In the genomic region with DNA sequence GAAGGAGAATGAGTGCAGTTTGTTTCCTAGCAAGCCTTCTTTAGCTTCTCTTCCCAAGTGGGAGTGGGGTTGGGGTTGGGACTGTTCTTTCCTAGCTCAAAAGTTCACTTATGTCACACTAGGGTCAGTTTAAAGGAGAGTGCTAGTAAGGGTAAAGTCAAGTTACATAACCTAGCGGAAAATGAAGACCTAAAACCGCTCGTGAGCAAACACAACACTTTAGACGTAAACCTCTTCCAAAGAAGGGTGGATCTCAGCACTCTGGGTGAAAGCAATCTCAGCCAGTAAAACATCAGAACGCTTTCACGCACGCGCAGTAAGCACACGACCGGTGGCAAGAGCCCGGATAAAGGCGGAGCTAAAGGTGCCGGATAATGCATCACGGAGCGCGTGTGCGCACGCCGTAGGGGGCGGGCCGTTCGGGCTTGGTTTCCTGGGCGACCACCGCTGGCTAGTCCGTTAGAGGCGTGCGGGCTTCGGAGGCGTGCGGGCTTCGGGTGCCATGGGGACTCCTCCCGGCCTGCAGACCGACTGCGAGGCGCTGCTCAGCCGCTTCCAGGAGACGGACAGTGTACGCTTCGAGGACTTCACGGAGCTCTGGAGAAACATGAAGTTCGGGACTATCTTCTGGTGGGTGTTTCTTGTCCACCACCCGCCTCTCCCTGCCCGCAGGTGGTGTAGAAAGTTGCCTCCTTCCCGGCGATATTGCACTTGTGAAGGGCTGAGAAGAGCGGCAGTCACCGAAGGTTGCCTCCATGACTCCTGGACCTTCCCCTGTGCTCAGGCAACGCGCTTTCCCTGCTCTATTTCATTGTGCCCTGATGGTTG, we compare ENCODE assay signal across 8 cellular contexts. TPM values are rescaled to one million over a fixed set of nuclear protein-coding genes. Genes with fewer than 3 reads are reported as not detected.
DNase-seq lines count a peak whose midpoint lies in the region; ATAC-seq and TF ChIP-seq lines count a peak whose summit lies in the region.

A gene with protein sequence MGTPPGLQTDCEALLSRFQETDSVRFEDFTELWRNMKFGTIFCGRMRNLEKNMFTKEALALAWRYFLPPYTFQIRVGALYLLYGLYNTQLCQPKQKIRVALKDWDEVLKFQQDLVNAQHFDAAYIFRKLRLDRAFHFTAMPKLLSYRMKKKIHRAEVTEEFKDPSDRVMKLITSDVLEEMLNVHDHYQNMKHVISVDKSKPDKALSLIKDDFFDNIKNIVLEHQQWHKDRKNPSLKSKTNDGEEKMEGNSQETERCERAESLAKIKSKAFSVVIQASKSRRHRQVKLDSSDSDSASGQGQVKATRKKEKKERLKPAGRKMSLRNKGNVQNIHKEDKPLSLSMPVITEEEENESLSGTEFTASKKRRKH (plus strand): TSS at position 462 of the 828 bp plus-strand sequence. CDS start 41 bp downstream, at position 503.

- H3K27me3 Mint-ChIP-seq in WTC11 (ENCODE audit: low read depth) = no peaks in the 10 kb centered on the region

- no peaks in the 10 kb centered on the region for H3K9me3 Mint-ChIP-seq in WTC11

- TF ChIP-seq CTCF in WTC11 (IDR thresholded peaks at IDR 0.05) (no peak), cardiac fibroblast (IDR thresholded peaks at IDR 0.05; ENCODE audit: low read depth, low read length) (no peak)

- peak; percentile 99 for DNase-seq in AG08396 (ENCODE audit: low spot score)
- DNase-seq in NCI-H2227 treated with DMSO at 0.1 percent for 48 hours (lab: John Stamatoyannopoulos, UW) = peak; percentile 98
- peak; percentile 98 for DNase-seq in WTC11 (ENCODE audit: low spot score)
- DNase-seq in cardiac fibroblast (ENCODE audit: low read depth in 2 of 2) = peak; percentile 98 to 99
- peak; percentile 97 for DNase-seq in iPS-NIHi11 (ENCODE audit: low spot score)

- in situ Hi-C loops in GM18951 (cut with MboI; ENCODE audit: low sequenced_read_pairs, unreplicated experiment) = no loop called here

- H3K27ac Mint-ChIP-seq in WTC11 = peak within 1 kb of the TSS; percentile 100

- peak; percentile 75 for TF ChIP-seq POLR2A in GM18951 (IDR thresholded peaks at IDR 0.05; ENCODE audit: extremely low read depth, insufficient read depth, insufficient read length)

- POLR2A ChIA-PET in WTC11 (lab: Charles Lee) = interaction anchor here (0.5 to 1.7 kb wide), 12 partner anchors 9 to 350 kb away, joined by 3 to 15 read pairs (median 4); a partner anchor contains a TSS

- peak within 1 kb of the TSS in 20 of 21 experiments; percentile 65 to 95 (median 88) for H3K27ac ChIP-seq in skin epidermis

- H3K36me3 Mint-ChIP-seq in WTC11 = peaks cover 2% of the 10 kb centered on the region; the same call in 1 of the 2 replicates

- peak within 1 kb of the TSS; percentile 99 for H3K4me3 Mint-ChIP-seq in WTC11

- ATAC-seq in HG03175 (IDR thresholded peaks at IDR 0.05; ENCODE audit: unreplicated experiment) (peak; percentile 99), WTC11 (peak; percentile 97)

- H3K4me3 ChIP-seq in cardiac fibroblast (replicated peaks in 1 of 2; ENCODE audit: low read depth in 2 of 2, low read length in 2 of 2) (peak within 1 kb of the TSS; percentile 77 to 90), skin epidermis (peak within 1 kb of the TSS; percentile 60 to 89 (median 71))

- CTCF ChIA-PET in WTC11 (lab: Charles Lee) = interaction anchor here (0.5 to 2.0 kb wide), 10 partner anchors 9 to 292 kb away, joined by 3 to 13 read pairs (median 4); a partner anchor contains a TSS

- H3K4me1 Mint-ChIP-seq in WTC11 = peaks cover 44% of the 10 kb centered on the region

TF ChIP-seq in WTC11, 78 proteins besides CTCF, POLR2A, EP300 and RAD21 (continues in another document):
- no peak for TF ChIP-seq ZNF121 (CRISPR knock-in tag; IDR thresholded peaks at IDR 0.05)
- no peak for TF ChIP-seq ATF1 (CRISPR knock-in tag; IDR thresholded peaks at IDR 0.05)
- TF ChIP-seq, protein P1, sequence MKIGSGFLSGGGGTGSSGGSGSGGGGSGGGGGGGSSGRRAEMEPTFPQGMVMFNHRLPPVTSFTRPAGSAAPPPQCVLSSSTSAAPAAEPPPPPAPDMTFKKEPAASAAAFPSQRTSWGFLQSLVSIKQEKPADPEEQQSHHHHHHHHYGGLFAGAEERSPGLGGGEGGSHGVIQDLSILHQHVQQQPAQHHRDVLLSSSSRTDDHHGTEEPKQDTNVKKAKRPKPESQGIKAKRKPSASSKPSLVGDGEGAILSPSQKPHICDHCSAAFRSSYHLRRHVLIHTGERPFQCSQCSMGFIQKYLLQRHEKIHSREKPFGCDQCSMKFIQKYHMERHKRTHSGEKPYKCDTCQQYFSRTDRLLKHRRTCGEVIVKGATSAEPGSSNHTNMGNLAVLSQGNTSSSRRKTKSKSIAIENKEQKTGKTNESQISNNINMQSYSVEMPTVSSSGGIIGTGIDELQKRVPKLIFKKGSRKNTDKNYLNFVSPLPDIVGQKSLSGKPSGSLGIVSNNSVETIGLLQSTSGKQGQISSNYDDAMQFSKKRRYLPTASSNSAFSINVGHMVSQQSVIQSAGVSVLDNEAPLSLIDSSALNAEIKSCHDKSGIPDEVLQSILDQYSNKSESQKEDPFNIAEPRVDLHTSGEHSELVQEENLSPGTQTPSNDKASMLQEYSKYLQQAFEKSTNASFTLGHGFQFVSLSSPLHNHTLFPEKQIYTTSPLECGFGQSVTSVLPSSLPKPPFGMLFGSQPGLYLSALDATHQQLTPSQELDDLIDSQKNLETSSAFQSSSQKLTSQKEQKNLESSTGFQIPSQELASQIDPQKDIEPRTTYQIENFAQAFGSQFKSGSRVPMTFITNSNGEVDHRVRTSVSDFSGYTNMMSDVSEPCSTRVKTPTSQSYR (CRISPR knock-in tag; IDR thresholded peaks at IDR 0.05) = no peak
- TF ChIP-seq, protein P2, sequence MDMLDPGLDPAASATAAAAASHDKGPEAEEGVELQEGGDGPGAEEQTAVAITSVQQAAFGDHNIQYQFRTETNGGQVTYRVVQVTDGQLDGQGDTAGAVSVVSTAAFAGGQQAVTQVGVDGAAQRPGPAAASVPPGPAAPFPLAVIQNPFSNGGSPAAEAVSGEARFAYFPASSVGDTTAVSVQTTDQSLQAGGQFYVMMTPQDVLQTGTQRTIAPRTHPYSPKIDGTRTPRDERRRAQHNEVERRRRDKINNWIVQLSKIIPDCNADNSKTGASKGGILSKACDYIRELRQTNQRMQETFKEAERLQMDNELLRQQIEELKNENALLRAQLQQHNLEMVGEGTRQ (CRISPR knock-in tag; IDR thresholded peaks at IDR 0.05) = 0 out of 2 replicates have a peak, but pooled peaks have one; percentile 37
- TF ChIP-seq NR1H2 (CRISPR knock-in tag; IDR thresholded peaks at IDR 0.05) = no peak
- TF ChIP-seq, protein P3, sequence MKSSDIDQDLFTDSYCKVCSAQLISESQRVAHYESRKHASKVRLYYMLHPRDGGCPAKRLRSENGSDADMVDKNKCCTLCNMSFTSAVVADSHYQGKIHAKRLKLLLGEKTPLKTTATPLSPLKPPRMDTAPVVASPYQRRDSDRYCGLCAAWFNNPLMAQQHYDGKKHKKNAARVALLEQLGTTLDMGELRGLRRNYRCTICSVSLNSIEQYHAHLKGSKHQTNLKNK (CRISPR knock-in tag; IDR thresholded peaks at IDR 0.05) = no peak
- TF ChIP-seq, protein P4, sequence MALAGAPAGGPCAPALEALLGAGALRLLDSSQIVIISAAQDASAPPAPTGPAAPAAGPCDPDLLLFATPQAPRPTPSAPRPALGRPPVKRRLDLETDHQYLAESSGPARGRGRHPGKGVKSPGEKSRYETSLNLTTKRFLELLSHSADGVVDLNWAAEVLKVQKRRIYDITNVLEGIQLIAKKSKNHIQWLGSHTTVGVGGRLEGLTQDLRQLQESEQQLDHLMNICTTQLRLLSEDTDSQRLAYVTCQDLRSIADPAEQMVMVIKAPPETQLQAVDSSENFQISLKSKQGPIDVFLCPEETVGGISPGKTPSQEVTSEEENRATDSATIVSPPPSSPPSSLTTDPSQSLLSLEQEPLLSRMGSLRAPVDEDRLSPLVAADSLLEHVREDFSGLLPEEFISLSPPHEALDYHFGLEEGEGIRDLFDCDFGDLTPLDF (CRISPR knock-in tag; IDR thresholded peaks at IDR 0.05) = no peak
- TF ChIP-seq, protein P5, sequence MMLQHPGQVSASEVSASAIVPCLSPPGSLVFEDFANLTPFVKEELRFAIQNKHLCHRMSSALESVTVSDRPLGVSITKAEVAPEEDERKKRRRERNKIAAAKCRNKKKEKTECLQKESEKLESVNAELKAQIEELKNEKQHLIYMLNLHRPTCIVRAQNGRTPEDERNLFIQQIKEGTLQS (CRISPR knock-in tag; conservative IDR thresholded peaks at IDR 0.05) = no peak
- TF ChIP-seq ZNF232 (CRISPR knock-in tag; IDR thresholded peaks at IDR 0.05) = no peak
- TF ChIP-seq, protein P6, sequence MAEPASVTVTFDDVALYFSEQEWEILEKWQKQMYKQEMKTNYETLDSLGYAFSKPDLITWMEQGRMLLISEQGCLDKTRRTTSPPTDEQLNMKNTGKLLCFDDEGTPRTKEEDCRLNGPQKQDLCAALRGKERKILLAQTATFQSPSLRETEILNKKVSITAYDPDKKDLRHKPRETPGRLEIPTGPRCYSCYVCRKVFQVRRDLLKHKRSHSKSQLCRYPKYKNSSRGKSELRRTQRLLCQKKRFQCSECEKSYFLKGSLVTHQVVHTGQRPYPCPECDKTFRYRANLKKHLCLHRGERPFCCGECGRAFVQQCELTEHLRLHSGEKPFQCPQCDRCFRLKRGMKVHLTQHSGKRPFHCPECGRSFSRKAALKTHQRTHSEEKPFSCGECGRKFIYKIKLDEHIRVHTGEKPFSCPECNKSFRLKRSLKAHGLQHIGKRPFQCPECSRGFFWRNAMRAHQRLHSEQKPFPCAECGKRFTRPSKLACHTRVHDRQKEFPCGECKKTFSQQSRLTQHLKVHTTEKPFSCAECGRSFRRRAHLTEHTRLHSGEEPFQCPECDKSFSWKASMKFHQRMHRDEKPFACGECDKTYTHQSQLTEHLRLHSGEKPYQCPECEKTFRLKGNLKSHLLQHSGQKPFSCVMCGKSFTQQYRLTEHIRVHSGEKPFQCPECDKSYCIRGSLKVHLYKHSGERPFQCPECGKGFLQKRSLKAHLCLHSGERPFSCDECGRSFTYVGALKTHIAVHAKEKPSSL (CRISPR knock-in tag; conservative IDR thresholded peaks at IDR 0.05) = no peak
- TF ChIP-seq, protein P7, sequence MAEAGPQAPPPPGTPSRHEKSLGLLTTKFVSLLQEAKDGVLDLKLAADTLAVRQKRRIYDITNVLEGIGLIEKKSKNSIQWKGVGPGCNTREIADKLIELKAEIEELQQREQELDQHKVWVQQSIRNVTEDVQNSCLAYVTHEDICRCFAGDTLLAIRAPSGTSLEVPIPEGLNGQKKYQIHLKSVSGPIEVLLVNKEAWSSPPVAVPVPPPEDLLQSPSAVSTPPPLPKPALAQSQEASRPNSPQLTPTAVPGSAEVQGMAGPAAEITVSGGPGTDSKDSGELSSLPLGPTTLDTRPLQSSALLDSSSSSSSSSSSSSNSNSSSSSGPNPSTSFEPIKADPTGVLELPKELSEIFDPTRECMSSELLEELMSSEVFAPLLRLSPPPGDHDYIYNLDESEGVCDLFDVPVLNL (CRISPR knock-in tag; IDR thresholded peaks at IDR 0.05; ENCODE audit: borderline replicate concordance, low read depth) = no peak
- no peak for TF ChIP-seq ZNF423 (CRISPR knock-in tag; IDR thresholded peaks at IDR 0.05)

RNA-seq across cellular contexts. Expression of the gene that starts here (rescaled TPM):
- 9.5 to 10.2 TPM (median 10.1 TPM) in 3 replicates for total RNA-seq in WTC11 (2021)

Comparison
In these comparisons a context has a peak if more than half of its experiments do, and no peak if none do; other contexts are left out.
1. Peak in every context shown above with its lines: DNase-seq, ATAC-seq, H3K4me3 ChIP-seq and H3K27ac ChIP-seq.